In the genomic region with DNA sequence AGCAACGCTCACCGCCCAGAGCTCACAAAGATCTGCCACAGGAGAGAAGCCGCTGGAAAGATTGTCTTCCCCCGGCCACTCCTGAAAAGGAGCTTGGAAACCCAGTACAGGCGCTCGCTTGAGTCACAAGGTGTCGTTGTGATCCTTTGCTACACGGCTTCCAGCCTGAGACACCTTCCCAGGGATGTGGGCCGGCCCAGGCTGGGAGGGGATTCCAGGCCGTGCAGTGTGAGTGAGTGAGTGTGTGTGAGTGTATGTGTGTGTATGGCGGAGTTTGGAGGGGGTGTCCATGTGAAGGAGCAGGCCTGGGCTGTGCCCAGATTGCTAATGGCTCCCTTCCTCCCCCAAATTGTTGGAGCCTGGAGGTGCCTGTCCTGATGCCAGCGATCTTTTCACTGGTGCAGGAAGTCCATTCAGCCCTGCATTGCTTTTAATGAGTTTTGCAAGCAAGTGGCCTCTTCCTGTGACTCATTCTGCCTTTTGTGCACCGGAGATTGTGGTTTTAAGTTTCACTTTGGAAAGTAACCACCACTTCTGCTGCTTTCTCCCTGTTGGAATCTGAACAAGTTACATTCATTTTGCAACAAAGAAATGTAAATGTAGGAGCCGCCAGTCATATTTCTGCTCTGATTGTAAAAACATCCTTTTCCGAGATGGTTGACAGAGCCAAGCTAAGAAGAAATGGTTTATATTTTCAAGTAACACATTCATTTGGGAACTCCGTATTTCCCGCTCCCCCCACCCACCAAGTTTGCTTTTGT, we compare ENCODE assay signal across 1 cellular context.
TF ChIP-seq lines count a peak whose summit lies in the region.

No MANE protein-coding gene starts in this region.

TF ChIP-seq in HepG2, 621 proteins besides CTCF, POLR2A, EP300 and RAD21 (continued from another document and continues in another):
- TF ChIP-seq, protein P1, sequence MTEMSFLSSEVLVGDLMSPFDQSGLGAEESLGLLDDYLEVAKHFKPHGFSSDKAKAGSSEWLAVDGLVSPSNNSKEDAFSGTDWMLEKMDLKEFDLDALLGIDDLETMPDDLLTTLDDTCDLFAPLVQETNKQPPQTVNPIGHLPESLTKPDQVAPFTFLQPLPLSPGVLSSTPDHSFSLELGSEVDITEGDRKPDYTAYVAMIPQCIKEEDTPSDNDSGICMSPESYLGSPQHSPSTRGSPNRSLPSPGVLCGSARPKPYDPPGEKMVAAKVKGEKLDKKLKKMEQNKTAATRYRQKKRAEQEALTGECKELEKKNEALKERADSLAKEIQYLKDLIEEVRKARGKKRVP (CRISPR knock-in tag; IDR thresholded peaks at IDR 0.05) = peak in 1 of 2 experiments; percentile 75; a peak in 1 of 4 replicates
- TF ChIP-seq SP1 (IDR thresholded peaks at IDR 0.05) (no peak), SP1 (CRISPR knock-in tag; IDR thresholded peaks at IDR 0.05) (0 out of 2 replicates have a peak, but pooled peaks have one; percentile 14), ZNF761 (CRISPR knock-in tag; conservative IDR thresholded peaks at IDR 0.05) (peak; percentile 79; the same call in 1 of the 2 replicates), ZNF282 (IDR thresholded peaks at IDR 0.05; ENCODE audit: partially characterized antibody) (no peak), TBX2 (CRISPR knock-in tag; IDR thresholded peaks at IDR 0.05; ENCODE audit: borderline replicate concordance) (peak; percentile 88), MEF2D (CRISPR knock-in tag; IDR thresholded peaks at IDR 0.05) (peak; percentile 76), FOSL2 (CRISPR knock-in tag; IDR thresholded peaks at IDR 0.05) (peak; percentile 99), GATAD1 (CRISPR knock-in tag; IDR thresholded peaks at IDR 0.05) (peak; percentile 54; the same call in 1 of the 2 replicates), YY1 (IDR thresholded peaks at IDR 0.05; ENCODE audit: insufficient read depth, insufficient replicate concordance, low read depth, low read length) (peak; percentile 76), ZKSCAN1 (IDR thresholded peaks at IDR 0.05; ENCODE audit: low read length) (no peak), SOX5 (CRISPR knock-in tag; IDR thresholded peaks at IDR 0.05; ENCODE audit: borderline replicate concordance) (peak; percentile 84; the same call in 1 of the 2 replicates), RFXANK (CRISPR knock-in tag; IDR thresholded peaks at IDR 0.05) (peak; percentile 32; the same call in 1 of the 2 replicates), ZNF263 (CRISPR knock-in tag; IDR thresholded peaks at IDR 0.05) (peak; percentile 39; the same call in 1 of the 2 replicates), GPN1 (CRISPR knock-in tag; IDR thresholded peaks at IDR 0.05; ENCODE audit: borderline replicate concordance) (no peak), ZBTB21 (CRISPR knock-in tag; IDR thresholded peaks at IDR 0.05) (no peak), RBFOX2 (IDR thresholded peaks at IDR 0.05; ENCODE audit: low read depth, low read length) (peak; percentile 70), WIZ (CRISPR knock-in tag; IDR thresholded peaks at IDR 0.05) (no peak), ZNF780A (CRISPR knock-in tag; IDR thresholded peaks at IDR 0.05) (no peak), GTF3A (CRISPR knock-in tag; conservative IDR thresholded peaks at IDR 0.05) (peak; percentile 27; the same call in 1 of the 2 replicates), KAT8 (CRISPR knock-in tag; IDR thresholded peaks at IDR 0.05) (peak; percentile 79), SNAPC2 (CRISPR knock-in tag; IDR thresholded peaks at IDR 0.05) (no peak), ZNF430 (CRISPR knock-in tag; IDR thresholded peaks at IDR 0.05) (peak; percentile 83; the same call in 1 of the 2 replicates)
- TF ChIP-seq, protein P2, sequence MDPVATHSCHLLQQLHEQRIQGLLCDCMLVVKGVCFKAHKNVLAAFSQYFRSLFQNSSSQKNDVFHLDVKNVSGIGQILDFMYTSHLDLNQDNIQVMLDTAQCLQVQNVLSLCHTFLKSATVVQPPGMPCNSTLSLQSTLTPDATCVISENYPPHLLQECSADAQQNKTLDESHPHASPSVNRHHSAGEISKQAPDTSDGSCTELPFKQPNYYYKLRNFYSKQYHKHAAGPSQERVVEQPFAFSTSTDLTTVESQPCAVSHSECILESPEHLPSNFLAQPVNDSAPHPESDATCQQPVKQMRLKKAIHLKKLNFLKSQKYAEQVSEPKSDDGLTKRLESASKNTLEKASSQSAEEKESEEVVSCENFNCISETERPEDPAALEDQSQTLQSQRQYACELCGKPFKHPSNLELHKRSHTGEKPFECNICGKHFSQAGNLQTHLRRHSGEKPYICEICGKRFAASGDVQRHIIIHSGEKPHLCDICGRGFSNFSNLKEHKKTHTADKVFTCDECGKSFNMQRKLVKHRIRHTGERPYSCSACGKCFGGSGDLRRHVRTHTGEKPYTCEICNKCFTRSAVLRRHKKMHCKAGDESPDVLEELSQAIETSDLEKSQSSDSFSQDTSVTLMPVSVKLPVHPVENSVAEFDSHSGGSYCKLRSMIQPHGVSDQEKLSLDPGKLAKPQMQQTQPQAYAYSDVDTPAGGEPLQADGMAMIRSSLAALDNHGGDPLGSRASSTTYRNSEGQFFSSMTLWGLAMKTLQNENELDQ (CRISPR knock-in tag; IDR thresholded peaks at IDR 0.05; ENCODE audit: borderline replicate concordance) = no peak
- TF ChIP-seq, protein P3, sequence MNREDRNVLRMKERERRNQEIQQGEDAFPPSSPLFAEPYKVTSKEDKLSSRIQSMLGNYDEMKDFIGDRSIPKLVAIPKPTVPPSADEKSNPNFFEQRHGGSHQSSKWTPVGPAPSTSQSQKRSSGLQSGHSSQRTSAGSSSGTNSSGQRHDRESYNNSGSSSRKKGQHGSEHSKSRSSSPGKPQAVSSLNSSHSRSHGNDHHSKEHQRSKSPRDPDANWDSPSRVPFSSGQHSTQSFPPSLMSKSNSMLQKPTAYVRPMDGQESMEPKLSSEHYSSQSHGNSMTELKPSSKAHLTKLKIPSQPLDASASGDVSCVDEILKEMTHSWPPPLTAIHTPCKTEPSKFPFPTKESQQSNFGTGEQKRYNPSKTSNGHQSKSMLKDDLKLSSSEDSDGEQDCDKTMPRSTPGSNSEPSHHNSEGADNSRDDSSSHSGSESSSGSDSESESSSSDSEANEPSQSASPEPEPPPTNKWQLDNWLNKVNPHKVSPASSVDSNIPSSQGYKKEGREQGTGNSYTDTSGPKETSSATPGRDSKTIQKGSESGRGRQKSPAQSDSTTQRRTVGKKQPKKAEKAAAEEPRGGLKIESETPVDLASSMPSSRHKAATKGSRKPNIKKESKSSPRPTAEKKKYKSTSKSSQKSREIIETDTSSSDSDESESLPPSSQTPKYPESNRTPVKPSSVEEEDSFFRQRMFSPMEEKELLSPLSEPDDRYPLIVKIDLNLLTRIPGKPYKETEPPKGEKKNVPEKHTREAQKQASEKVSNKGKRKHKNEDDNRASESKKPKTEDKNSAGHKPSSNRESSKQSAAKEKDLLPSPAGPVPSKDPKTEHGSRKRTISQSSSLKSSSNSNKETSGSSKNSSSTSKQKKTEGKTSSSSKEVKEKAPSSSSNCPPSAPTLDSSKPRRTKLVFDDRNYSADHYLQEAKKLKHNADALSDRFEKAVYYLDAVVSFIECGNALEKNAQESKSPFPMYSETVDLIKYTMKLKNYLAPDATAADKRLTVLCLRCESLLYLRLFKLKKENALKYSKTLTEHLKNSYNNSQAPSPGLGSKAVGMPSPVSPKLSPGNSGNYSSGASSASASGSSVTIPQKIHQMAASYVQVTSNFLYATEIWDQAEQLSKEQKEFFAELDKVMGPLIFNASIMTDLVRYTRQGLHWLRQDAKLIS (CRISPR knock-in tag; IDR thresholded peaks at IDR 0.05) = no peak
- TF ChIP-seq, protein P4, sequence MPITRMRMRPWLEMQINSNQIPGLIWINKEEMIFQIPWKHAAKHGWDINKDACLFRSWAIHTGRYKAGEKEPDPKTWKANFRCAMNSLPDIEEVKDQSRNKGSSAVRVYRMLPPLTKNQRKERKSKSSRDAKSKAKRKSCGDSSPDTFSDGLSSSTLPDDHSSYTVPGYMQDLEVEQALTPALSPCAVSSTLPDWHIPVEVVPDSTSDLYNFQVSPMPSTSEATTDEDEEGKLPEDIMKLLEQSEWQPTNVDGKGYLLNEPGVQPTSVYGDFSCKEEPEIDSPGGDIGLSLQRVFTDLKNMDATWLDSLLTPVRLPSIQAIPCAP (CRISPR knock-in tag; IDR thresholded peaks at IDR 0.05; ENCODE audit: low read depth) = 0 out of 2 replicates have a peak, but pooled peaks have one; percentile 23
- TF ChIP-seq, protein P5, sequence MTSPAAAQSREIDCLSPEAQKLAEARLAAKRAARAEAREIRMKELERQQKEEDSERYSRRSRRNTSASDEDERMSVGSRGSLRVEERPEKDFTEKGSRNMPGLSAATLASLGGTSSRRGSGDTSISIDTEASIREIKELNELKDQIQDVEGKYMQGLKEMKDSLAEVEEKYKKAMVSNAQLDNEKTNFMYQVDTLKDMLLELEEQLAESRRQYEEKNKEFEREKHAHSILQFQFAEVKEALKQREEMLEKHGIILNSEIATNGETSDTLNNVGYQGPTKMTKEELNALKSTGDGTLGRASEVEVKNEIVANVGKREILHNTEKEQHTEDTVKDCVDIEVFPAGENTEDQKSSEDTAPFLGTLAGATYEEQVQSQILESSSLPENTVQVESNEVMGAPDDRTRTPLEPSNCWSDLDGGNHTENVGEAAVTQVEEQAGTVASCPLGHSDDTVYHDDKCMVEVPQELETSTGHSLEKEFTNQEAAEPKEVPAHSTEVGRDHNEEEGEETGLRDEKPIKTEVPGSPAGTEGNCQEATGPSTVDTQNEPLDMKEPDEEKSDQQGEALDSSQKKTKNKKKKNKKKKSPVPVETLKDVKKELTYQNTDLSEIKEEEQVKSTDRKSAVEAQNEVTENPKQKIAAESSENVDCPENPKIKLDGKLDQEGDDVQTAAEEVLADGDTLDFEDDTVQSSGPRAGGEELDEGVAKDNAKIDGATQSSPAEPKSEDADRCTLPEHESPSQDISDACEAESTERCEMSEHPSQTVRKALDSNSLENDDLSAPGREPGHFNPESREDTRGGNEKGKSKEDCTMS (CRISPR knock-in tag; conservative IDR thresholded peaks at IDR 0.05) = 0 out of 2 replicates have a peak, but pooled peaks have one; percentile 29
- TF ChIP-seq, protein P6, sequence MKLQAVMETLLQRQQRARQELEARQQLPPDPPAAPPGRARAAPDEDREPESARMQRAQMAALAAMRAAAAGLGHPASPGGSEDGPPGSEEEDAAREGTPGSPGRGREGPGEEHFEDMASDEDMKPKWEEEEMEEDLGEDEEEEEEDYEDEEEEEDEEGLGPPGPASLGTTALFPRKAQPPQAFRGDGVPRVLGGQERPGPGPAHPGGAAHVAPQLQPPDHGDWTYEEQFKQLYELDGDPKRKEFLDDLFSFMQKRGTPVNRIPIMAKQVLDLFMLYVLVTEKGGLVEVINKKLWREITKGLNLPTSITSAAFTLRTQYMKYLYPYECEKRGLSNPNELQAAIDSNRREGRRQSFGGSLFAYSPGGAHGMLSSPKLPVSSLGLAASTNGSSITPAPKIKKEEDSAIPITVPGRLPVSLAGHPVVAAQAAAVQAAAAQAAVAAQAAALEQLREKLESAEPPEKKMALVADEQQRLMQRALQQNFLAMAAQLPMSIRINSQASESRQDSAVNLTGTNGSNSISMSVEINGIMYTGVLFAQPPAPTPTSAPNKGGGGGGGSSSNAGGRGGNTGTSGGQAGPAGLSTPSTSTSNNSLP (IDR thresholded peaks at IDR 0.05; ENCODE audit: low read depth, low read length) = peak; percentile 16; the same call in 1 of the 2 replicates
- TF ChIP-seq, protein P7, sequence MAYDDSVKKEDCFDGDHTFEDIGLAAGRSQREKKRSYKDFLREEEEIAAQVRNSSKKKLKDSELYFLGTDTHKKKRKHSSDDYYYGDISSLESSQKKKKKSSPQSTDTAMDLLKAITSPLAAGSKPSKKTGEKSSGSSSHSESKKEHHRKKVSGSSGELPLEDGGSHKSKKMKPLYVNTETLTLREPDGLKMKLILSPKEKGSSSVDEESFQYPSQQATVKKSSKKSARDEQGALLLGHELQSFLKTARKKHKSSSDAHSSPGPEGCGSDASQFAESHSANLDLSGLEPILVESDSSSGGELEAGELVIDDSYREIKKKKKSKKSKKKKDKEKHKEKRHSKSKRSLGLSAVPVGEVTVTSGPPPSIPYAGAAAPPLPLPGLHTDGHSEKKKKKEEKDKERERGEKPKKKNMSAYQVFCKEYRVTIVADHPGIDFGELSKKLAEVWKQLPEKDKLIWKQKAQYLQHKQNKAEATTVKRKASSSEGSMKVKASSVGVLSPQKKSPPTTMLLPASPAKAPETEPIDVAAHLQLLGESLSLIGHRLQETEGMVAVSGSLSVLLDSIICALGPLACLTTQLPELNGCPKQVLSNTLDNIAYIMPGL (CRISPR knock-in tag; IDR thresholded peaks at IDR 0.05; ENCODE audit: borderline replicate concordance in 1 of 2, low read depth in 1 of 2) = peak; percentile 14 to 72; a peak in 3 of 4 replicates
- TF ChIP-seq, protein P8, sequence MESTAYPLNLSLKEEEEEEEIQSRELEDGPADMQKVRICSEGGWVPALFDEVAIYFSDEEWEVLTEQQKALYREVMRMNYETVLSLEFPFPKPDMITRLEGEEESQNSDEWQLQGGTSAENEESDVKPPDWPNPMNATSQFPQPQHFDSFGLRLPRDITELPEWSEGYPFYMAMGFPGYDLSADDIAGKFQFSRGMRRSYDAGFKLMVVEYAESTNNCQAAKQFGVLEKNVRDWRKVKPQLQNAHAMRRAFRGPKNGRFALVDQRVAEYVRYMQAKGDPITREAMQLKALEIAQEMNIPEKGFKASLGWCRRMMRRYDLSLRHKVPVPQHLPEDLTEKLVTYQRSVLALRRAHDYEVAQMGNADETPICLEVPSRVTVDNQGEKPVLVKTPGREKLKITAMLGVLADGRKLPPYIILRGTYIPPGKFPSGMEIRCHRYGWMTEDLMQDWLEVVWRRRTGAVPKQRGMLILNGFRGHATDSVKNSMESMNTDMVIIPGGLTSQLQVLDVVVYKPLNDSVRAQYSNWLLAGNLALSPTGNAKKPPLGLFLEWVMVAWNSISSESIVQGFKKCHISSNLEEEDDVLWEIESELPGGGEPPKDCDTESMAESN (CRISPR knock-in tag; conservative IDR thresholded peaks at IDR 0.05) = no peak
